1 cellular context compared by ENCODE assay signal in genomic region chr17:43360739-43361498, GRCh38.
TF ChIP-seq lines count a peak whose summit lies in the region.

No MANE protein-coding gene starts in this region.

TF ChIP-seq in HepG2, 621 proteins besides CTCF, POLR2A, EP300 and RAD21 (continued from another document):
- TF ChIP-seq ZNF44 (CRISPR knock-in tag; IDR thresholded peaks at IDR 0.05): peak; percentile 68
- peak; percentile 95 for TF ChIP-seq AKAP8 (CRISPR knock-in tag; IDR thresholded peaks at IDR 0.05)
- TF ChIP-seq ZNF605 (CRISPR knock-in tag; IDR thresholded peaks at IDR 0.05): peak; percentile 69; the same call in 1 of the 2 replicates
- TF ChIP-seq CBX5 (CRISPR knock-in tag; IDR thresholded peaks at IDR 0.05; ENCODE audit: borderline replicate concordance): peak; percentile 91
- peak; percentile 81; the same call in 1 of the 2 replicates for TF ChIP-seq ZFP41 (CRISPR knock-in tag; IDR thresholded peaks at IDR 0.05; ENCODE audit: borderline replicate concordance)
- peak; percentile 95 for TF ChIP-seq ZNF761 (CRISPR knock-in tag; conservative IDR thresholded peaks at IDR 0.05)
- no peak for TF ChIP-seq TRAFD1 (CRISPR knock-in tag; IDR thresholded peaks at IDR 0.05; ENCODE audit: borderline replicate concordance)
- peak; percentile 50; the same call in 1 of the 2 replicates for TF ChIP-seq ZNF776 (CRISPR knock-in tag; IDR thresholded peaks at IDR 0.05)
- TF ChIP-seq, protein P1, sequence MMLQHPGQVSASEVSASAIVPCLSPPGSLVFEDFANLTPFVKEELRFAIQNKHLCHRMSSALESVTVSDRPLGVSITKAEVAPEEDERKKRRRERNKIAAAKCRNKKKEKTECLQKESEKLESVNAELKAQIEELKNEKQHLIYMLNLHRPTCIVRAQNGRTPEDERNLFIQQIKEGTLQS (CRISPR knock-in tag; IDR thresholded peaks at IDR 0.05): peak; percentile 81
- no peak for TF ChIP-seq ZNF703 (CRISPR knock-in tag; IDR thresholded peaks at IDR 0.05; ENCODE audit: borderline replicate concordance)
- TF ChIP-seq MXI1 (IDR thresholded peaks at IDR 0.05; ENCODE audit: borderline replicate concordance, low read depth, low read length): peak; percentile 53; the same call in 1 of the 3 replicates
- TF ChIP-seq U2AF1 (optimal IDR thresholded peaks at IDR 0.05; ENCODE audit: low read depth, low read length): peak; percentile 99
- TF ChIP-seq TBL1XR1 (IDR thresholded peaks at IDR 0.05; ENCODE audit: borderline replicate concordance, low read length, partially characterized antibody): peak; percentile 80
- peak; percentile 19; the same call in 1 of the 2 replicates for TF ChIP-seq NCOR1 (IDR thresholded peaks at IDR 0.05; ENCODE audit: borderline replicate concordance, low read length)
- TF ChIP-seq, protein P2, sequence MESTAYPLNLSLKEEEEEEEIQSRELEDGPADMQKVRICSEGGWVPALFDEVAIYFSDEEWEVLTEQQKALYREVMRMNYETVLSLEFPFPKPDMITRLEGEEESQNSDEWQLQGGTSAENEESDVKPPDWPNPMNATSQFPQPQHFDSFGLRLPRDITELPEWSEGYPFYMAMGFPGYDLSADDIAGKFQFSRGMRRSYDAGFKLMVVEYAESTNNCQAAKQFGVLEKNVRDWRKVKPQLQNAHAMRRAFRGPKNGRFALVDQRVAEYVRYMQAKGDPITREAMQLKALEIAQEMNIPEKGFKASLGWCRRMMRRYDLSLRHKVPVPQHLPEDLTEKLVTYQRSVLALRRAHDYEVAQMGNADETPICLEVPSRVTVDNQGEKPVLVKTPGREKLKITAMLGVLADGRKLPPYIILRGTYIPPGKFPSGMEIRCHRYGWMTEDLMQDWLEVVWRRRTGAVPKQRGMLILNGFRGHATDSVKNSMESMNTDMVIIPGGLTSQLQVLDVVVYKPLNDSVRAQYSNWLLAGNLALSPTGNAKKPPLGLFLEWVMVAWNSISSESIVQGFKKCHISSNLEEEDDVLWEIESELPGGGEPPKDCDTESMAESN (CRISPR knock-in tag; conservative IDR thresholded peaks at IDR 0.05): peak; percentile 99
- peak; percentile 75 for TF ChIP-seq PHF8 (CRISPR knock-in tag; IDR thresholded peaks at IDR 0.05)
- peak; percentile 56; the same call in 1 of the 2 replicates for TF ChIP-seq ZBTB21 (CRISPR knock-in tag; IDR thresholded peaks at IDR 0.05)
- TF ChIP-seq, protein P3, sequence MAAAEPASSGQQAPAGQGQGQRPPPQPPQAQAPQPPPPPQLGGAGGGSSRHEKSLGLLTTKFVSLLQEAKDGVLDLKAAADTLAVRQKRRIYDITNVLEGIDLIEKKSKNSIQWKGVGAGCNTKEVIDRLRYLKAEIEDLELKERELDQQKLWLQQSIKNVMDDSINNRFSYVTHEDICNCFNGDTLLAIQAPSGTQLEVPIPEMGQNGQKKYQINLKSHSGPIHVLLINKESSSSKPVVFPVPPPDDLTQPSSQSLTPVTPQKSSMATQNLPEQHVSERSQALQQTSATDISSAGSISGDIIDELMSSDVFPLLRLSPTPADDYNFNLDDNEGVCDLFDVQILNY (CRISPR knock-in tag; conservative IDR thresholded peaks at IDR 0.05): 0 out of 2 replicates have a peak, but pooled peaks have one; percentile 70
- TF ChIP-seq ZBTB7A (CRISPR knock-in tag; IDR thresholded peaks at IDR 0.05): peak; percentile 76
- TF ChIP-seq ZNF136 (CRISPR knock-in tag; IDR thresholded peaks at IDR 0.05; ENCODE audit: low read depth): peak; percentile 60; the same call in 1 of the 2 replicates
- TF ChIP-seq ZFAT (CRISPR knock-in tag; conservative IDR thresholded peaks at IDR 0.05): peak; percentile 87; the same call in 1 of the 2 replicates
- peak; percentile 69 for TF ChIP-seq ETV5 (CRISPR knock-in tag; IDR thresholded peaks at IDR 0.05; ENCODE audit: borderline replicate concordance)
- TF ChIP-seq HNF4A (CRISPR knock-in tag; IDR thresholded peaks at IDR 0.05): peak; percentile 46; the same call in 1 of the 2 replicates
- TF ChIP-seq, protein P4, sequence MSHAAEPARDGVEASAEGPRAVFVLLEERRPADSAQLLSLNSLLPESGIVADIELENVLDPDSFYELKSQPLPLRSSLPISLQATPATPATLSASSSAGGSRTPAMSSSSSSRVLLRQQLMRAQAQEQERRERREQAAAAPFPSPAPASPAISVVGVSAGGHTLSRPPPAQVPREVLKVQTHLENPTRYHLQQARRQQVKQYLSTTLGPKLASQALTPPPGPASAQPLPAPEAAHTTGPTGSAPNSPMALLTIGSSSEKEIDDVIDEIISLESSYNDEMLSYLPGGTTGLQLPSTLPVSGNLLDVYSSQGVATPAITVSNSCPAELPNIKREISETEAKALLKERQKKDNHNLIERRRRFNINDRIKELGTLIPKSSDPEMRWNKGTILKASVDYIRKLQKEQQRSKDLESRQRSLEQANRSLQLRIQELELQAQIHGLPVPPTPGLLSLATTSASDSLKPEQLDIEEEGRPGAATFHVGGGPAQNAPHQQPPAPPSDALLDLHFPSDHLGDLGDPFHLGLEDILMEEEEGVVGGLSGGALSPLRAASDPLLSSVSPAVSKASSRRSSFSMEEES (CRISPR knock-in tag; IDR thresholded peaks at IDR 0.05): peak; percentile 87
- TF ChIP-seq, protein P5, sequence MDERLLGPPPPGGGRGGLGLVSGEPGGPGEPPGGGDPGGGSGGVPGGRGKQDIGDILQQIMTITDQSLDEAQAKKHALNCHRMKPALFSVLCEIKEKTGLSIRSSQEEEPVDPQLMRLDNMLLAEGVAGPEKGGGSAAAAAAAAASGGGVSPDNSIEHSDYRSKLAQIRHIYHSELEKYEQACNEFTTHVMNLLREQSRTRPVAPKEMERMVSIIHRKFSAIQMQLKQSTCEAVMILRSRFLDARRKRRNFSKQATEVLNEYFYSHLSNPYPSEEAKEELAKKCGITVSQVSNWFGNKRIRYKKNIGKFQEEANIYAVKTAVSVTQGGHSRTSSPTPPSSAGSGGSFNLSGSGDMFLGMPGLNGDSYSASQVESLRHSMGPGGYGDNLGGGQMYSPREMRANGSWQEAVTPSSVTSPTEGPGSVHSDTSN (CRISPR knock-in tag; IDR thresholded peaks at IDR 0.05): no peak
- peak; percentile 93 for TF ChIP-seq CREM (IDR thresholded peaks at IDR 0.05)
- TF ChIP-seq CREM (CRISPR knock-in tag; IDR thresholded peaks at IDR 0.05): peak; percentile 22; the same call in 1 of the 2 replicates
- peak; percentile 96 for TF ChIP-seq ETV6 (CRISPR knock-in tag; conservative IDR thresholded peaks at IDR 0.05)
- peak; percentile 98 for TF ChIP-seq ZNF780A (CRISPR knock-in tag; IDR thresholded peaks at IDR 0.05)
- TF ChIP-seq FOXC1 (CRISPR knock-in tag; IDR thresholded peaks at IDR 0.05; ENCODE audit: borderline replicate concordance): peak; percentile 98
- peak; percentile 97; the same call in 1 of the 2 replicates for TF ChIP-seq ZNF275 (CRISPR knock-in tag; IDR thresholded peaks at IDR 0.05; ENCODE audit: borderline replicate concordance)
- no peak for TF ChIP-seq PRPF4 (IDR thresholded peaks at IDR 0.05; ENCODE audit: low read depth, low read length, poor library complexity, severe bottlenecking)
- peak; percentile 99 for TF ChIP-seq IRX3 (CRISPR knock-in tag; IDR thresholded peaks at IDR 0.05; ENCODE audit: borderline replicate concordance, low read depth)
- no peak for TF ChIP-seq ZNF180 (CRISPR knock-in tag; IDR thresholded peaks at IDR 0.05; ENCODE audit: borderline replicate concordance, low read depth)
- TF ChIP-seq ZNF335 (CRISPR knock-in tag; IDR thresholded peaks at IDR 0.05): peak; percentile 78; the same call in 1 of the 2 replicates
- TF ChIP-seq ZBTB20 (CRISPR knock-in tag; IDR thresholded peaks at IDR 0.05; ENCODE audit: borderline replicate concordance, low read depth): peak; percentile 95
- TF ChIP-seq SALL2 (CRISPR knock-in tag; IDR thresholded peaks at IDR 0.05): peak; percentile 94
